ENCODE assay signal across 20 cellular contexts in the genomic region with DNA sequence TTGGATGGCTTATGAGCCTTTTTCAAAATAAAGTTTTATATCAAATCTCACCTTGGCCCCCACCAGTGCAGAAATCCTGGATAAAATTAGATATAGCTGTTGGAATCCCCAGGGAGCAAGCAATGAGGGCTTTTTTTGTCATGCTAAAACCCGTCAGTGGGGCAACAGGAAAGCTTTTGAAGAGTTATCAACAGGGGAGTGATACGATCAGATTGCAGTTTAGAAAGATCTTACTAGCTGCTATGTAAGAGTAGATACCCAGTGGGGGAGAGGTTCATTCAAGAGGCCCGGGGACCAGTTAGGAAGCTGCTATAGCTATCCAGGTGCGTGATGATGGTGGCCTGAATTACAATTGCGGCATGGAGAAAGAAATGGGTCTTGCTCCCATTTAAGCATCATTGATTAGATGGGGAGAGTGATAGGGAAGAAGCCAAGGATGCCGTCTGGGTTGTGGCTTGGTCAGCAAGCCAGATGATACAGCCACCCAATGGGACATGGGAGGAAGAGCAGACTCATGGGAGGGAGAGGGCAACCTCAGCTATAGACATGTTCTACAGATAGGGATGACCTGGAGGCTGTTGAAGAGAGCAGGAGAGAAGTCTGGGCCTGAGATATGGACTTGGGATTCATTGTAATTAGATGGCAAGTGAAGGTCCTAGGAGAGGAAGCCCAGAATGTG.
"Had no signal": no experiment of that assay in that cellular context is flagged by ENCODE, and none has a peak within 500 bp of the region (broad histone marks: within the 10 kb centered on the region; RNA-seq: fewer than 3 reads in every experiment).

No MANE protein-coding gene starts in this region.

- FAIRE-seq: astrocyte had no signal

- H3K9me3 ChIP-seq: adrenal gland, breast epithelium, sigmoid colon, thoracic aorta, upper lobe of right lung had no signal

- H3K36me3 Mint-ChIP-seq: activated CD4-positive, alpha-beta memory T cell treated with anti-CD3 and anti-CD28 coated beads for 36 hours; activated naive CD4-positive, alpha-beta T cell treated with anti-CD3 and anti-CD28 coated beads, Interleukin-2, amount 50 U/mL, for 72 hours; stimulated activated naive B cell treated with anti-CD40 and anti-IgM and Interleukin-4, amounts not matched to agents 10 μg/mL and 1 μg/mL and 100 μg/mL, for 72 hours had no signal

- H3K79me2 ChIP-seq: hepatocyte, parathyroid adenoma had no signal

- H3K27ac ChIP-seq: adrenal gland, breast epithelium, epithelial cell of prostate, foreskin keratinocyte, hepatocyte, left lung, parathyroid adenoma, sigmoid colon, thoracic aorta, upper lobe of right lung had no signal

- H3K27ac Mint-ChIP-seq: activated CD4-positive, alpha-beta memory T cell treated with anti-CD3 and anti-CD28 coated beads for 36 hours; activated CD4-positive, alpha-beta T cell treated with anti-CD3 and anti-CD28 coated beads for 36 hours; activated naive CD4-positive, alpha-beta T cell treated with anti-CD3 and anti-CD28 coated beads, Interleukin-2, amount 50 U/mL, for 72 hours; activated T-helper 1 cell treated with anti-CD3 and anti-CD28 coated beads, Interleukin-12 subunit alpha, Interleukin-12 subunit beta, Interleukin-2, Interleukin-4 antibody, amounts not matched to agents 30 ng/mL and 10 ng/mL and 1 ng/mL, durations not matched to agents 14 hours and 24 hours and 36 hours; stimulated activated naive B cell treated with anti-CD40 and anti-IgM and Interleukin-4, amounts not matched to agents 10 μg/mL and 1 μg/mL and 100 μg/mL, for 72 hours had no signal

- H3K4me1 ChIP-seq: adrenal gland, left lung, upper lobe of right lung had no signal

- H3K4me2 ChIP-seq: hepatocyte had no signal

- H3K27me3 Mint-ChIP-seq: activated CD4-positive, alpha-beta memory T cell treated with anti-CD3 and anti-CD28 coated beads for 36 hours; stimulated activated naive B cell treated with anti-CD40 and anti-IgM and Interleukin-4, amounts not matched to agents 10 μg/mL and 1 μg/mL and 100 μg/mL, for 72 hours had no signal

- H3K27me3 ChIP-seq: adrenal gland, breast epithelium, foreskin keratinocyte, hepatocyte, left lung, sigmoid colon, upper lobe of right lung had no signal

- H3K9ac ChIP-seq: parathyroid adenoma had no signal

- H3K4me3 Mint-ChIP-seq: activated CD4-positive, alpha-beta memory T cell treated with anti-CD3 and anti-CD28 coated beads for 36 hours; activated CD4-positive, alpha-beta T cell treated with anti-CD3 and anti-CD28 coated beads for 36 hours; activated T-helper 1 cell treated with anti-CD3 and anti-CD28 coated beads, Interleukin-12 subunit alpha, Interleukin-12 subunit beta, Interleukin-2, Interleukin-4 antibody, amounts not matched to agents 30 ng/mL and 10 ng/mL and 1 ng/mL, durations not matched to agents 14 hours and 24 hours and 36 hours; stimulated activated naive B cell treated with anti-CD40 and anti-IgM and Interleukin-4, amounts not matched to agents 10 μg/mL and 1 μg/mL and 100 μg/mL, for 72 hours had no signal

- H3K4me1 Mint-ChIP-seq: activated CD4-positive, alpha-beta T cell treated with anti-CD3 and anti-CD28 coated beads for 36 hours had no signal

- DNase-seq: activated CD4-positive, alpha-beta memory T cell treated with anti-CD3 and anti-CD28 coated beads for 36 hours; activated CD4-positive, alpha-beta T cell treated with anti-CD3 and anti-CD28 coated beads for 36 hours; activated gamma-delta T cell treated with Interleukin-2 at 50 U/mL for 16 hours; activated T-cell treated with anti-CD3 and anti-CD28 coated beads for 4 hours; cerebellar nuclear complex; foreskin keratinocyte; left lung; mammary epithelial cell; sigmoid colon; stimulated activated naive B cell treated with anti-CD40 and anti-IgM and Interleukin-4, amounts not matched to agents 10 μg/mL and 1 μg/mL and 100 μg/mL, for 72 hours had no signal

- ATAC-seq: activated CD4-positive, alpha-beta T cell treated with anti-CD3 and anti-CD28 coated beads for 36 hours; activated naive CD4-positive, alpha-beta T cell treated with anti-CD3 and anti-CD28 coated beads, Interleukin-2, amount 50 U/mL, for 72 hours; foreskin keratinocyte; left lung; stimulated activated naive B cell treated with anti-CD40 and anti-IgM and Interleukin-4, amounts not matched to agents 10 μg/mL and 1 μg/mL and 100 μg/mL, for 72 hours; upper lobe of right lung had no signal

- H2AFZ ChIP-seq: hepatocyte, parathyroid adenoma had no signal

- H3K4me3 ChIP-seq: adrenal gland, breast epithelium, hepatocyte, left lung, sigmoid colon, thoracic aorta, upper lobe of right lung had no signal

- H3K36me3 ChIP-seq: adrenal gland, breast epithelium, left lung, sigmoid colon, thoracic aorta, upper lobe of right lung had no signal
